Comparison of ENCODE assay signal across 12 cellular contexts in the genomic region with DNA sequence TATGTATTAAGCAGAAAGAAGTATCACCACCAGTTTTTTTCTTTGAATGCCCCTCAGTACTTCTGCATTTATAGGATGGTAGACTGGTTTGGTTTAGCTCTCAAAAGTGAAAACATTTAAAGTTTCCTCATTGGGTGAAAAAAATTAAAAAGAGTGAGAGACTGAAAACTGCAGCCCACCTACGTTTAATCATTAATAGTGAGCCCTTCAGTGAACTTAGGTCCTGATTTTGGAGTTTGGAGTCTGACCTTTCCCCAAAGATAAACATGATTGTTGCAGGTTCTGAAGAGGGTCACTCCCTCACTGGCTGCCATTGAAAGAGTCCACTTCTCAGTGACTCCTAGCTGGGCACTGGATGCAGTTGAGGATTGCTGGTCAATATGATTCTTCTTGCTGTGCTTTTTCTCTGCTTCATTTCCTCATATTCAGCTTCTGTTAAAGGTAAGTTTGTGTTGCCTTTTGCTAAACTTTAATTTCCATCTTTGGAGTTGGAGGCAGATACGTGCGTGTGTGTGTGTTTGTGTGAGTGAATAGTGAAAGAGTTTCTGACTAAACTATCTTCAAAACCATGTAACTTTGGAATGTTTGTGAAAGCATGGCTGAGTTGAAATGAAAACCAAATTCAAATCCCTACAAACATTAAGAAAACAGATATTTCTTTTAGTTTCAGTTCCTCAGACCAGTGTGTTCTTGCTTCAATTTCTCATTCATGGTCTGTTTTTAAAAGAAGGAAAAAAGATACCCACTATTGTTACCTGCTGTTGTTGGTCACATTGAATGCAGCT. TPM values are rescaled to one million over a fixed set of nuclear protein-coding genes. Genes with fewer than 3 reads are reported as not detected.
DNase-seq lines count a peak whose midpoint lies in the region; ATAC-seq and TF ChIP-seq lines count a peak whose summit lies in the region.
"Had no signal": no experiment of that assay in that cellular context is flagged by ENCODE, and none has a peak within 500 bp of the region (broad histone marks: within the 10 kb centered on the region; RNA-seq: fewer than 3 reads in every experiment).

Gene MTTP, plus strand, starts transcription at position 295 of the 785 bp plus-strand sequence. Its CDS starts 86 bp downstream, at position 381.

- H3K4me1 ChIP-seq in OCI-LY3 (ENCODE audit: low read length): peaks cover 20% of the 10 kb centered on the region

- peak within 1 kb of the TSS; percentile 57 for H3K4me2 ChIP-seq in OCI-LY3 (ENCODE audit: low read length)

- peak; percentile 78 for ATAC-seq in HG02884 (IDR thresholded peaks at IDR 0.05; ENCODE audit: unreplicated experiment)

- H3K27me3 ChIP-seq in OCI-LY3 (ENCODE audit: low read depth, low read length): no peaks in the 10 kb centered on the region

- H4K20me1 ChIP-seq in OCI-LY3 (ENCODE audit: insufficient read depth, low read length): no peaks in the 10 kb centered on the region

- no peaks in the 10 kb centered on the region for H3K79me2 ChIP-seq in OCI-LY3 (ENCODE audit: low read length)

- no peaks in the 10 kb centered on the region for H3K36me3 ChIP-seq in OCI-LY3 (replicated peaks; ENCODE audit: low read depth, low read length)

- H3K9ac ChIP-seq in OCI-LY3 (ENCODE audit: low read length): no peak within 1 kb of the TSS

- H2AFZ ChIP-seq in OCI-LY3 (ENCODE audit: low read depth, low read length): peak within 1 kb of the TSS; percentile 48

- peak; percentile 18 for TF ChIP-seq POLR2A in GM19099 (IDR thresholded peaks at IDR 0.05; ENCODE audit: extremely low read depth, insufficient read length, low read depth)

- TF ChIP-seq CTCF in OCI-LY3 (IDR thresholded peaks at IDR 0.05; ENCODE audit: low read depth, low read length): no peak

- DNase-seq in renal cortical epithelial cell (ENCODE audit: low read depth) (peak; percentile 13), NCI-H2227 treated with DMSO at 0.1 percent for 48 hours (lab: John Stamatoyannopoulos, UW) (no peak), kidney tubule cell (ENCODE audit: low spot score) (no peak), RPMI8226 (no peak), AG08396 (ENCODE audit: low spot score) (no peak)
- DNase-seq: activated CD4-positive, alpha-beta T cell treated with anti-CD3 and anti-CD28 coated beads, Interleukin-2, amount 50 U/mL, for 4 hours; dorsolateral prefrontal cortex; NCI-H2081 had no signal

- H3K4me3 ChIP-seq in OCI-LY3 (ENCODE audit: low read length): peak within 1 kb of the TSS; percentile 33
- H3K4me3 ChIP-seq: lung had no signal

- H3K9me3 ChIP-seq in OCI-LY3 (ENCODE audit: insufficient read depth, low read length): no peaks in the 10 kb centered on the region

- peak within 1 kb of the TSS; percentile 56 for H3K27ac ChIP-seq in OCI-LY3 (ENCODE audit: low read length)
- H3K27ac ChIP-seq: dorsolateral prefrontal cortex had no signal

RNA-seq across cellular contexts. Expression of gene MTTP, which starts in this region (rescaled TPM):
- total RNA-seq in renal cortical epithelial cell: 0.17 TPM in 1 of 2 replicates, not detected in the other

Comparison
In these comparisons a context has a peak if more than half of its experiments do, and no peak if none do; other contexts are left out.
1. Peak in DNase-seq in renal cortical epithelial cell; RNA of the gene not detected or under 1 TPM.